13 cellular contexts compared by ENCODE assay signal in the genomic region with DNA sequence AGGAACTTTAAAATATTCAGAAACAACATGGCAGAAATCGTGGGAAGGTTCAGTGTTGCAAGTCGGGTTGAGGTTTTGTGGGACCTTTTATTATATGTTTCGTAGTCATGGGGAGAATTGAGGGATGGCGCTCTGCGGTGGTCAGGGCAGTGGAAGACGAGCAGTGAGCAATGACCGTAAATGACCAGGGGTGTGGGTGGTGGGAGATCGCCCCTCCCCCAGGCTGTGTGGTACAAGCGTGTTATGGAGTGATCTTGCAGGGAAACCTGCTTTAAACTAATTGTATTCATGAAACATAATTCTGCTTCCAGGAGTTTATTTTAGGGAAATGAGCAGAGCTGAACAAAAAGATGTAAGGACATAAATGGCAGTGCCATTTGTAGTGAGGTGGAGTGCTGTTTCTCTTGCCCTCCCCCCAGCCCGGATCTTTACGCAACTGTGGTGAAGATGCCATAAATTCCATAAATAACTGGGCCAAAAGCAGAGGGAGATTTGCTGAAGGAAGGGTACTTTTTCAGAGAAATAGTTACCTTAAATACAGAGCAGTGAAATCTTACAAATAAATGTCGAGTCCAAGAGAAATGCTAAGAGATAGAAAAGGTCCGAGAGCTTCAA. TPM values are rescaled to one million over a fixed set of nuclear protein-coding genes. Genes with fewer than 3 reads are reported as not detected.
DNase-seq lines count a peak whose midpoint lies in the region; TF ChIP-seq lines count a peak whose summit lies in the region.
"Had no signal": no experiment of that assay in that cellular context is flagged by ENCODE, and none has a peak within 500 bp of the region (broad histone marks: within the 10 kb centered on the region; RNA-seq: fewer than 3 reads in every experiment).

No MANE protein-coding gene starts in this region.

- H3K27ac Mint-ChIP-seq in mesothelial cell of epicardium: peak overlapping the region; percentile 97
- H3K27ac Mint-ChIP-seq: CD8-positive, alpha-beta memory T cell; stimulated activated naive CD8-positive, alpha-beta T cell treated with anti-CD3 and anti-CD28 coated beads, Interleukin-15, amount 100 ng/mL, for 72 hours had no signal

- H3K4me3 ChIP-seq in AG10803 (ENCODE audit: low read length) (no peak overlapping the region), MG63 (peak overlapping the region; percentile 5; the same call in 1 of the 2 replicates), HAP-1 (no peak overlapping the region), suprapubic skin (no peak overlapping the region)

- peak; percentile 73 for DNase-seq in AG10803 (ENCODE audit: low read depth)
- DNase-seq in MG63: peak; percentile 42
- DNase-seq in astrocyte of the hippocampus (ENCODE audit: low read depth, low spot score): peak; percentile 81
- DNase-seq in mesothelial cell of epicardium (ENCODE audit: low spot score in 2 of 2, unreplicated experiment in 2 of 2): no peak
- no peak for DNase-seq in HAP-1 (ENCODE audit: low spot score in 2 of 2)
- DNase-seq in effector CD8-positive, alpha-beta T cell (lab: John Stamatoyannopoulos, UW): no peak
- DNase-seq in suprapubic skin (ENCODE audit: low spot score in 2 of 2): no peak
- DNase-seq in NCI-H748 (lab: John Stamatoyannopoulos, UW; ENCODE audit: unreplicated experiment): no peak
- DNase-seq: aorta; CD8-positive, alpha-beta memory T cell; foreskin melanocyte; NCI-H2081 treated with DMSO at 0.1 percent for 48 hours; stimulated activated naive CD8-positive, alpha-beta T cell treated with anti-CD3 and anti-CD28 coated beads, Interleukin-15, amount 100 ng/mL, for 72 hours had no signal

- H3K4me3 Mint-ChIP-seq in mesothelial cell of epicardium: peak overlapping the region; percentile 55
- H3K4me3 Mint-ChIP-seq: CD8-positive, alpha-beta memory T cell; stimulated activated naive CD8-positive, alpha-beta T cell treated with anti-CD3 and anti-CD28 coated beads, Interleukin-15, amount 100 ng/mL, for 72 hours had no signal

- H3K27ac ChIP-seq in suprapubic skin: no peak overlapping the region

- peaks cover 12% of the 10 kb centered on the region for H3K36me3 Mint-ChIP-seq in mesothelial cell of epicardium
- H3K36me3 Mint-ChIP-seq: CD8-positive, alpha-beta memory T cell had no signal

- peaks cover 7% of the 10 kb centered on the region; the same call in 1 of the 2 replicates for H3K4me1 ChIP-seq in HAP-1
- no peaks in the 10 kb centered on the region for H3K4me1 ChIP-seq in suprapubic skin

- H3K9me3 ChIP-seq in MG63 (no peaks in the 10 kb centered on the region), HAP-1 (no peaks in the 10 kb centered on the region), suprapubic skin (no peaks in the 10 kb centered on the region)

- TF ChIP-seq EP300 in suprapubic skin (IDR thresholded peaks at IDR 0.05): no peak

- 53% methylated on average over 13 of the region's 13 CpGs for WGBS in suprapubic skin

- peaks cover 33% of the 10 kb centered on the region for H3K4me1 Mint-ChIP-seq in mesothelial cell of epicardium
- H3K4me1 Mint-ChIP-seq: CD8-positive, alpha-beta memory T cell; stimulated activated naive CD8-positive, alpha-beta T cell treated with anti-CD3 and anti-CD28 coated beads, Interleukin-15, amount 100 ng/mL, for 72 hours had no signal

- in situ Hi-C loops in HAP-1 (cut with MboI; ENCODE audit: low sequenced_read_pairs): no loop called here

- H3K36me3 ChIP-seq in MG63 (no peaks in the 10 kb centered on the region), HAP-1 (replicated peaks) (no peaks in the 10 kb centered on the region; the same call in 1 of the 2 replicates), suprapubic skin (no peaks in the 10 kb centered on the region)

- no peak for TF ChIP-seq CTCF in AG10803 (conservative IDR thresholded peaks at IDR 0.05; ENCODE audit: low read length)
- TF ChIP-seq CTCF in mesothelial cell of epicardium (IDR thresholded peaks at IDR 0.05; ENCODE audit: unreplicated experiment): no peak
- no peak for TF ChIP-seq CTCF in suprapubic skin (IDR thresholded peaks at IDR 0.05)

- no peaks in the 10 kb centered on the region for H3K27me3 Mint-ChIP-seq in mesothelial cell of epicardium (ENCODE audit: low read depth)
- H3K27me3 Mint-ChIP-seq: stimulated activated naive CD8-positive, alpha-beta T cell treated with anti-CD3 and anti-CD28 coated beads, Interleukin-15, amount 100 ng/mL, for 72 hours had no signal

- H3K27me3 ChIP-seq in MG63 (no peaks in the 10 kb centered on the region), HAP-1 (ENCODE audit: low read depth) (no peaks in the 10 kb centered on the region), suprapubic skin (no peaks in the 10 kb centered on the region)

- TF ChIP-seq POLR2A in suprapubic skin (IDR thresholded peaks at IDR 0.05): no peak

- H3K9me3 Mint-ChIP-seq in mesothelial cell of epicardium: no peaks in the 10 kb centered on the region
- H3K9me3 Mint-ChIP-seq: stimulated activated naive CD8-positive, alpha-beta T cell treated with anti-CD3 and anti-CD28 coated beads, Interleukin-15, amount 100 ng/mL, for 72 hours had no signal

RNA-seq across cellular contexts. Expression of a gene that starts 20.2 kb away (rescaled TPM):
- 0.76 and 4.0 TPM in 2 replicates for total RNA-seq in MG63 (2014; rRNA removed; shearing (Covaris generic); ENCODE audit: low replicate concordance)
- total RNA-seq in mesothelial cell of epicardium: 60.8 to 68.1 TPM (median 62.8 TPM) in 3 replicates
- total RNA-seq in suprapubic skin: 1 to 10 TPM; 3.2 to 9.6 (median 5.3) TPM
- total RNA-seq: CD8-positive, alpha-beta memory T cell had no signal

Comparison
In these comparisons a context has a peak if more than half of its experiments do, and no peak if none do; other contexts are left out.
1. DNase-seq: peak in AG10803 (single experiment), MG63 (single experiment) and astrocyte of the hippocampus (single experiment); none in mesothelial cell of epicardium (0 of 2), HAP-1 (0 of 2), effector CD8-positive, alpha-beta T cell (single experiment), suprapubic skin (0 of 2) and NCI-H748 (single experiment).